ENCODE assay signal across 1 cellular context in the genomic region with DNA sequence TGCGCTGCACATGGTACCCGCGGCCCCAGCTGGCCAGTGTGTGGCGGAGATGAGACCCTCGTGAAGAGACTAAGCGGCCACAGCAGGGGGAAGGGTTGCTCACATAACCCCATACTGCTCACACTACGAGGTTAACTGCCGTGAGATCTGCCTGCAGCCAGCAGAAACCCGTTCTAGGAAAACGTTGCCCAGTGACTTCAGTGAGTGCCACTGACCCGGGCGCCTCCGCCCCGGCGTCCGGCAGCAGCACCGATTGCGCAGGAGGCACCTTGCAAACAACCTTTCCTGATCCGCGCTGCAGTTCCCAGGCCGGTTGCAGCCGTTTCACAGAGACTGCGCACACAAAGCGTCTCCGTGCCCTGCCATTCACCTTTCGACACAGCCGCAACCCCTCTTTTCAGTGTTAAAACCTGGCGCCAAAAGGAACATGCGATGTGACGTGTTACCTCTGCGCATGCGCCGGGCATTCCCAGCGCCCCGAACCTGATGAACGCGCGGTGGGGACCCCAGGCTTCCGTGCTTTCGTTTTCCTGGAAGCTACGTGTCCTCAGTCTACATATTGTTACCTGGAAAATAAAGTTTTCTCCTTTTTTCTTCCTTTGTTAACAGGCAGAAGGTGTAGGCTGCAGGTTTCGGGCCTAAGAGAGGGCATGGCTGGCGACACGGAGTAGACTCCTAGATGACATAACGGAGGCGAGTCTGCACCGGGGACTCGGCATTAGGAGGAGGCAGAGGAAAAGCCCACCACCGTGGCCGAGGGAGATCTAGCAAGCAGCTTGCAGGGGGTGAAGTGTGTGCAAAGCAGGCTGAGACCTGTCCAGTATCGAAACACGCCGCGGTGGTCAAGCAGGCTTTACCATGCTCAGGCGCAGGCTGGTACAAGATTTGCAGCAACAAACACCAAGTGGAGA.
TF ChIP-seq lines count a peak whose summit lies in the region.

No MANE protein-coding gene starts in this region.

TF ChIP-seq in HepG2, 621 proteins besides CTCF, POLR2A, EP300 and RAD21 (continued from another document and continues in another):
- 0 out of 2 replicates have a peak, but pooled peaks have one; percentile 12 for TF ChIP-seq ELF3 (CRISPR knock-in tag; IDR thresholded peaks at IDR 0.05)
- TF ChIP-seq SP4 (CRISPR knock-in tag; IDR thresholded peaks at IDR 0.05): no peak; the same call in 1 of the 2 replicates
- TF ChIP-seq MNT (IDR thresholded peaks at IDR 0.05): no peak
- TF ChIP-seq XBP1 (CRISPR knock-in tag; IDR thresholded peaks at IDR 0.05): no peak
- TF ChIP-seq SKI (IDR thresholded peaks at IDR 0.05; ENCODE audit: partially characterized antibody): no peak
- TF ChIP-seq ZNF546 (CRISPR knock-in tag; conservative IDR thresholded peaks at IDR 0.05): no peak
- no peak for TF ChIP-seq SRSF1 (optimal IDR thresholded peaks at IDR 0.05; ENCODE audit: low read depth, low read length)
- no peak for TF ChIP-seq ATF7-NPFF (CRISPR knock-in tag; IDR thresholded peaks at IDR 0.05; ENCODE audit: low read depth)
- TF ChIP-seq ZNF101 (CRISPR knock-in tag; IDR thresholded peaks at IDR 0.05; ENCODE audit: borderline replicate concordance, low read depth): no peak
- no peak for TF ChIP-seq ZBTB1 (CRISPR knock-in tag; IDR thresholded peaks at IDR 0.05; ENCODE audit: borderline replicate concordance)
- peak; percentile 91 for TF ChIP-seq CCDC6 (CRISPR knock-in tag; IDR thresholded peaks at IDR 0.05)
- TF ChIP-seq, protein P1, sequence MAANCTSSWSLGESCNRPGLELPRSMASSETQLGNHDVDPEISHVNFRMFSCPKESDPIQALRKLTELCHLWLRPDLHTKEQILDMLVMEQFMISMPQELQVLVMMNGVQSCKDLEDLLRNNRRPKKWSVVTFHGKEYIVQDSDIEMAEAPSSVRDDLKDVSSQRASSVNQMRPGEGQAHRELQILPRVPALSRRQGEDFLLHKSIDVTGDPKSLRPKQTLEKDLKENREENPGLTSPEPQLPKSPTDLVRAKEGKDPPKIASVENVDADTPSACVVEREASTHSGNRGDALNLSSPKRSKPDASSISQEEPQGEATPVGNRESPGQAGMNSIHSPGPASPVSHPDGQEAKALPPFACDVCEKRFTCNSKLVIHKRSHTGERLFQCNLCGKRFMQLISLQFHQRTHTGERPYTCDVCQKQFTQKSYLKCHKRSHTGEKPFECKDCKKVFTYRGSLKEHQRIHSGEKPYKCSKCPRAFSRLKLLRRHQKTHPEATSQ (CRISPR knock-in tag; IDR thresholded peaks at IDR 0.05; ENCODE audit: borderline replicate concordance): no peak
- no peak for TF ChIP-seq ZFP37 (CRISPR knock-in tag; IDR thresholded peaks at IDR 0.05; ENCODE audit: borderline replicate concordance)
- peak; percentile 76; the same call in 1 of the 2 replicates for TF ChIP-seq ZFP36L1 (CRISPR knock-in tag; IDR thresholded peaks at IDR 0.05)
- no peak for TF ChIP-seq SOX13 (IDR thresholded peaks at IDR 0.05)
- no peak for TF ChIP-seq SOX13 (CRISPR knock-in tag; conservative IDR thresholded peaks at IDR 0.05 in 1 of 2, IDR thresholded peaks at IDR 0.05 in 1 of 2)
- 0 out of 2 replicates have a peak, but pooled peaks have one; percentile 85 for TF ChIP-seq ZNF713 (CRISPR knock-in tag; IDR thresholded peaks at IDR 0.05)
- 0 out of 2 replicates have a peak, but pooled peaks have one; percentile 64 for TF ChIP-seq DNMT1 (CRISPR knock-in tag; IDR thresholded peaks at IDR 0.05)
- peak; percentile 97 for TF ChIP-seq HBP1 (CRISPR knock-in tag; IDR thresholded peaks at IDR 0.05; ENCODE audit: low read depth)
- TF ChIP-seq PAX8 (CRISPR knock-in tag; IDR thresholded peaks at IDR 0.05; ENCODE audit: borderline replicate concordance): 0 out of 2 replicates have a peak, but pooled peaks have one; percentile 43
- TF ChIP-seq ZFP91 (CRISPR knock-in tag; IDR thresholded peaks at IDR 0.05; ENCODE audit: borderline replicate concordance): peak; percentile 80
- TF ChIP-seq KLF12 (CRISPR knock-in tag; IDR thresholded peaks at IDR 0.05; ENCODE audit: borderline replicate concordance): 0 out of 2 replicates have a peak, but pooled peaks have one; percentile 60
- peak; percentile 98 for TF ChIP-seq TFDP1 (CRISPR knock-in tag; IDR thresholded peaks at IDR 0.05; ENCODE audit: borderline replicate concordance)
- TF ChIP-seq PRMT3 (CRISPR knock-in tag; IDR thresholded peaks at IDR 0.05; ENCODE audit: borderline replicate concordance, low read depth): 0 out of 2 replicates have a peak, but pooled peaks have one; percentile 50
- no peak for TF ChIP-seq CC2D1A (CRISPR knock-in tag; IDR thresholded peaks at IDR 0.05)
- TF ChIP-seq THYN1 (CRISPR knock-in tag; IDR thresholded peaks at IDR 0.05; ENCODE audit: borderline replicate concordance, low read depth): no peak
- no peak for TF ChIP-seq CSRNP2 (CRISPR knock-in tag; conservative IDR thresholded peaks at IDR 0.05; ENCODE audit: low read depth)
- TF ChIP-seq RNF219 (CRISPR knock-in tag; IDR thresholded peaks at IDR 0.05): no peak
- TF ChIP-seq IRF2 (CRISPR knock-in tag; IDR thresholded peaks at IDR 0.05): peak; percentile 81
- 0 out of 2 replicates have a peak, but pooled peaks have one; percentile 38 for TF ChIP-seq FOXO4 (CRISPR knock-in tag; conservative IDR thresholded peaks at IDR 0.05)
- TF ChIP-seq KDM4B (CRISPR knock-in tag; IDR thresholded peaks at IDR 0.05): no peak
- TF ChIP-seq RNF2 (conservative IDR thresholded peaks at IDR 0.05; ENCODE audit: low read depth): 0 out of 2 replicates have a peak, but pooled peaks have one; percentile 38
- TF ChIP-seq SMARCE1 (IDR thresholded peaks at IDR 0.05; ENCODE audit: borderline replicate concordance): no peak
- no peak for TF ChIP-seq ZNF660 (CRISPR knock-in tag; IDR thresholded peaks at IDR 0.05; ENCODE audit: borderline replicate concordance, low read depth)
- TF ChIP-seq ZMAT3 (CRISPR knock-in tag; conservative IDR thresholded peaks at IDR 0.05): peak; percentile 84
- TF ChIP-seq ARHGAP35 (CRISPR knock-in tag; IDR thresholded peaks at IDR 0.05; ENCODE audit: borderline replicate concordance): no peak
- peak; percentile 38 for TF ChIP-seq MED8 (CRISPR knock-in tag; IDR thresholded peaks at IDR 0.05; ENCODE audit: insufficient replicate concordance)
- no peak for TF ChIP-seq ARNT2 (CRISPR knock-in tag; IDR thresholded peaks at IDR 0.05; ENCODE audit: low read depth)
- no peak for TF ChIP-seq FOXA1 (IDR thresholded peaks at IDR 0.05)
- TF ChIP-seq FOXA1 (CRISPR knock-in tag; IDR thresholded peaks at IDR 0.05): no peak
- peak; percentile 81 for TF ChIP-seq MYPOP (CRISPR knock-in tag; IDR thresholded peaks at IDR 0.05)
- no peak for TF ChIP-seq ZNF782 (CRISPR knock-in tag; IDR thresholded peaks at IDR 0.05; ENCODE audit: borderline replicate concordance)
- peak; percentile 81 for TF ChIP-seq KDM5B (CRISPR knock-in tag; IDR thresholded peaks at IDR 0.05; ENCODE audit: borderline replicate concordance)
